8 cellular contexts compared by ENCODE assay signal in genomic region chr1:47388548-47389238, GRCh38. TPM values are rescaled to one million over a fixed set of nuclear protein-coding genes. Genes with fewer than 3 reads are reported as not detected.
A peak's percentile ranks its signal among the peaks of the same experiment; 100 is the strongest.
DNase-seq lines count a peak whose midpoint lies in the region; ATAC-seq and TF ChIP-seq lines count a peak whose summit lies in the region.

No MANE protein-coding gene starts in this region.

- DNase-seq in GM10248 (ENCODE audit: extremely low spot score) (peak; percentile 73), NCI-H2081 (lab: John Stamatoyannopoulos, UW) (peak; percentile 58 to 59), dermis microvascular lymphatic vessel endothelial cell (ENCODE audit: low read depth in 2 of 2) (peak; percentile 43 to 64), lung (ENCODE audit: low spot score) (peak; percentile 57)
- DNase-seq in stimulated activated CD8-positive, alpha-beta memory T cell treated with anti-CD3 and anti-CD28 coated beads, Interleukin-7, amount 100 ng/mL, for 48 hours (ENCODE audit: extremely low read depth in 1 of 2, low read depth in 1 of 2), result peak; percentile 13 to 24

- POLR2A ChIA-PET in GM10248 (lab: Yijun Ruan, JAX), result no interaction called here

- no peaks in the 10 kb centered on the region for H3K4me1 ChIP-seq in lung (ENCODE audit: control insufficient read depth in 2 of 2, insufficient read depth in 2 of 2, low read length in 2 of 2)

- no peak overlapping the region for H3K4me3 ChIP-seq in lung

- no peaks in the 10 kb centered on the region for H3K27me3 ChIP-seq in lung (ENCODE audit: control insufficient read depth, insufficient read depth)

- WGBS in lung, 2 donors, result 31 to 37% methylated on average over 7 of the region's 7 CpGs

- TF ChIP-seq CTCF in GM10248 (IDR thresholded peaks at IDR 0.05; ENCODE audit: control extremely low read depth, extremely low read depth, low read depth, missing control alignments), result peak; percentile 56
- TF ChIP-seq CTCF in lung (IDR thresholded peaks at IDR 0.05; ENCODE audit: control extremely low read depth, extremely low read depth), result peak; percentile 38

- CTCF ChIA-PET in GM10248 (lab: Yijun Ruan, JAX), result interaction anchor here (0.8 to 5.1 kb wide), 28 partner anchors 8 to 367 kb away, joined by 3 to 41 read pairs (median 6); partner anchors contain the start of gene FOXD2

- peaks cover 0 to 2% of the 10 kb centered on the region in 2 donors for H3K9me3 ChIP-seq in lung (ENCODE audit: control insufficient read depth in 2 of 2, insufficient read depth in 1 of 2, low read length in 1 of 2)

- H3K36me3 ChIP-seq in lung (ENCODE audit: control insufficient read depth in 2 of 2, insufficient read depth in 2 of 2, low read length in 2 of 2), result no peaks in the 10 kb centered on the region

- H3K27ac ChIP-seq in lung (ENCODE audit: low read depth in 1 of 2, low read length in 1 of 2), result no peak overlapping the region

- ATAC-seq in HG02571 (IDR thresholded peaks at IDR 0.05; ENCODE audit: unreplicated experiment), result peak; percentile 66
- ATAC-seq in activated CD4-positive, CD25-positive, alpha-beta regulatory T cell treated with anti-CD3 and anti-CD28 coated beads, Interleukin-2, amount 50 U/mL, for 24 hours, result peak; percentile 53 to 56
- peak; percentile 87 for ATAC-seq in lung (ENCODE audit: insufficient read depth, low FRiP score)
- no peak for ATAC-seq in HG02623 (IDR thresholded peaks at IDR 0.05; ENCODE audit: unreplicated experiment)

RNA-seq across cellular contexts. Expression of gene FOXE3, which starts 27.4 kb away (rescaled TPM):
- not detected in 2 replicates for total RNA-seq in dermis microvascular lymphatic vessel endothelial cell
- total RNA-seq in lung, result not detected
- polyA plus RNA-seq in lung, result under 1 TPM in 1 of 2 donors, not detected in 1; 0.01 TPM

RNA-seq across cellular contexts. Expression of gene FOXD2, which starts 49.2 kb away (rescaled TPM):
- total RNA-seq in dermis microvascular lymphatic vessel endothelial cell (0.13 TPM in 2 replicates), lung (1 to 10 TPM in 1 of 2 donors, under 1 TPM in 1; 0.09 to 1.1 TPM)
- polyA plus RNA-seq in lung, result under 1 TPM; 0.11 to 0.16 TPM

RNA-seq across cellular contexts. Expression of gene CMPK1, which starts 55.1 kb away (rescaled TPM):
- total RNA-seq in dermis microvascular lymphatic vessel endothelial cell (74.8 and 75.7 TPM in 2 replicates), lung (100 to 1,000 TPM in 1 of 2 donors, 10 to 100 TPM in 1; 98.7 to 106 TPM)
- 10 to 100 TPM; 63.9 to 71.8 TPM for polyA plus RNA-seq in lung

Comparison
In these comparisons a context has a peak if more than half of its experiments do, and no peak if none do; other contexts are left out.
1. DNase-seq: peak in every context shown above with its lines; median percentile 73 in GM10248; 58 in NCI-H2081; 57 in lung; 54 in dermis microvascular lymphatic vessel endothelial cell; 18 in stimulated activated CD8-positive, alpha-beta memory T cell treated with anti-CD3 and anti-CD28 coated beads, Interleukin-7, amount 100 ng/mL, for 48 hours.